1 cellular context compared by ENCODE assay signal in the genomic region with DNA sequence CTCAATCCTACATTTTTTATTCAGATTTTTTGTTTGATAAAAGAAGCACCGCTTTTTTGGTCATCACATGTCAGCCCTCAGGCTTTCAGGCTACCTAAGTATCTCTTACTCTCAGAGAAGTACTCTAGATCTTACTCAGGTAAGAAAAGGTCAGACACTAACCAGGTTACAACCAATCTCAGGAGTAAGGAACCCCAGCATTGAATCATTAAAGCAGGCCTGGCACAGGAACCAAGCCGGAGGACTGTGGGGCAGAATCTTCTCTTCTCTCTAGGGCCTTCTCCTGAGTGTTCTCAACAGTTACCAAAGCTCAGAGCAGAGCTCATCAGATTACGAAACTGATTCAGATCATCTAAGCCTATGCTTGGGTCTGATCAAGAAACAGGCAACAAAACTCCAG.
TF ChIP-seq lines count a peak whose summit lies in the region.

No MANE protein-coding gene starts in this region.

TF ChIP-seq in IMR-90, 13 proteins besides CTCF, POLR2A, EP300 and RAD21:
- no peak for TF ChIP-seq MXI1 (IDR thresholded peaks at IDR 0.05; ENCODE audit: borderline replicate concordance, low read depth, low read length)
- peak; percentile 36; the same call in 1 of the 2 replicates for TF ChIP-seq CEBPB (IDR thresholded peaks at IDR 0.05; ENCODE audit: low read depth, low read length)
